In genomic region chr3:194664857-194665256, GRCh38 we compare ENCODE assay signal across 19 cellular contexts.
"Had no signal": no experiment of that assay in that cellular context is flagged by ENCODE, and none has a peak within 500 bp of the region (broad histone marks: within the 10 kb centered on the region; RNA-seq: fewer than 3 reads in every experiment).

No MANE protein-coding gene starts in this region.

- H3K4me1 Mint-ChIP-seq: endodermal cell had no signal

- H3K27ac Mint-ChIP-seq: activated B cell treated with CpG ODN at 0.5 μM for 24 hours; activated CD4-positive, alpha-beta T cell treated with anti-CD3 and anti-CD28 coated beads, Interleukin-2, amount 10 ng/mL, durations not matched to agents 7 days and 5 days; activated T-helper 2 cell treated with anti-CD3 and anti-CD28 coated beads, Interferon-gamma antibody, Interleukin-2, Interleukin-4, amounts not matched to agents 10 μg/mL and 5 μg/mL and 100 μg/mL, durations not matched to agents 14 hours and 24 hours and 36 hours; endodermal cell; naive B cell; stimulated activated effector memory CD8-positive, alpha-beta T cell treated with anti-CD3 and anti-CD28 coated beads, Interleukin-12 subunit alpha, Interleukin-12 subunit beta, amount 100 ng/mL, for 72 hours had no signal

- H3K9me3 ChIP-seq: adrenal gland, gastroesophageal sphincter, SJCRH30, tibial artery had no signal

- DNase-seq: activated B cell treated with CpG ODN at 0.5 μM for 24 hours; activated CD4-positive, alpha-beta T cell treated with anti-CD3 and anti-CD28 coated beads, Interleukin-2, amount 10 ng/mL, durations not matched to agents 7 days and 5 days; activated CD8-positive, alpha-beta memory T cell treated with anti-CD3 and anti-CD28 coated beads for 24 hours; activated naive CD4-positive, alpha-beta T cell treated with anti-CD3 and anti-CD28 coated beads, Interleukin-2, amount 50 U/mL, for 16 hours; adrenal gland; cerebellar nuclear complex; endodermal cell; kidney; midbrain; naive B cell; posterior cingulate gyrus; SJCRH30; SW 1271; T-helper 9 cell; tibial artery had no signal

- ATAC-seq: gastroesophageal sphincter; stimulated activated effector memory CD8-positive, alpha-beta T cell treated with anti-CD3 and anti-CD28 coated beads, Interleukin-12 subunit alpha, Interleukin-12 subunit beta, amount 100 ng/mL, for 72 hours had no signal

- H3K4me3 ChIP-seq: adrenal gland, gastroesophageal sphincter, SJCRH30, smooth muscle cell, tibial artery had no signal

- H3K4me2 ChIP-seq: smooth muscle cell had no signal

- H3K27ac ChIP-seq: adrenal gland, gastroesophageal sphincter, SJCRH30, tibial artery had no signal

- H3K4me1 ChIP-seq: SJCRH30 had no signal

- FAIRE-seq: kidney had no signal

- H3K27me3 ChIP-seq: adrenal gland, gastroesophageal sphincter, SJCRH30, tibial artery had no signal

- H3K4me3 Mint-ChIP-seq: activated B cell treated with CpG ODN at 0.5 μM for 24 hours; activated CD4-positive, alpha-beta T cell treated with anti-CD3 and anti-CD28 coated beads, Interleukin-2, amount 10 ng/mL, durations not matched to agents 7 days and 5 days; endodermal cell; naive B cell; stimulated activated effector memory CD8-positive, alpha-beta T cell treated with anti-CD3 and anti-CD28 coated beads, Interleukin-12 subunit alpha, Interleukin-12 subunit beta, amount 100 ng/mL, for 72 hours had no signal

- H3K27me3 Mint-ChIP-seq: activated B cell treated with CpG ODN at 0.5 μM for 24 hours; activated CD4-positive, alpha-beta T cell treated with anti-CD3 and anti-CD28 coated beads, Interleukin-2, amount 10 ng/mL, durations not matched to agents 7 days and 5 days; naive B cell had no signal
